ENCODE assay signal across 19 cellular contexts in genomic region chr14:30450620-30451019, GRCh38.
A peak's percentile ranks its signal among the peaks of the same experiment; 100 is the strongest.
DNase-seq lines count a peak whose midpoint lies in the region; ATAC-seq and TF ChIP-seq lines count a peak whose summit lies in the region.
"Had no signal": no experiment of that assay in that cellular context is flagged by ENCODE, and none has a peak within 500 bp of the region (broad histone marks: within the 10 kb centered on the region; RNA-seq: fewer than 3 reads in every experiment).

No MANE protein-coding gene starts in this region.

- H3K9me3 ChIP-seq in adipocyte (ENCODE audit: control insufficient read depth, low read length): no peaks in the 10 kb centered on the region
- H3K9me3 ChIP-seq: BE2C, left lung, ovary had no signal

- no peak overlapping the region for H3K9ac ChIP-seq in adipocyte (ENCODE audit: low read length)

- H3K27ac Mint-ChIP-seq in activated naive CD4-positive, alpha-beta T cell treated with anti-CD3 and anti-CD28 coated beads, Interleukin-2, amount 10 ng/mL, durations not matched to agents 7 days and 5 days: no peak overlapping the region
- H3K27ac Mint-ChIP-seq: activated CD4-positive, alpha-beta memory T cell treated with anti-CD3 and anti-CD28 coated beads, Interleukin-2, amount 10 ng/mL, durations not matched to agents 7 days and 5 days; T-cell had no signal

- H3K27me3 ChIP-seq in adipocyte (replicated peaks; ENCODE audit: control insufficient read depth, insufficient read depth, low read length): no peaks in the 10 kb centered on the region
- H3K27me3 ChIP-seq: BE2C, left lung, ovary had no signal

- H3K36me3 Mint-ChIP-seq in activated naive CD4-positive, alpha-beta T cell treated with anti-CD3 and anti-CD28 coated beads, Interleukin-2, amount 10 ng/mL, durations not matched to agents 7 days and 5 days: no peaks in the 10 kb centered on the region
- H3K36me3 Mint-ChIP-seq: T-cell had no signal

- no peak overlapping the region for H3K4me3 Mint-ChIP-seq in activated naive CD4-positive, alpha-beta T cell treated with anti-CD3 and anti-CD28 coated beads, Interleukin-2, amount 10 ng/mL, durations not matched to agents 7 days and 5 days
- H3K4me3 Mint-ChIP-seq: activated CD4-positive, alpha-beta memory T cell treated with anti-CD3 and anti-CD28 coated beads, Interleukin-2, amount 10 ng/mL, durations not matched to agents 7 days and 5 days; T-cell had no signal

- H3K27me3 Mint-ChIP-seq in activated naive CD4-positive, alpha-beta T cell treated with anti-CD3 and anti-CD28 coated beads, Interleukin-2, amount 10 ng/mL, durations not matched to agents 7 days and 5 days: no peaks in the 10 kb centered on the region
- H3K27me3 Mint-ChIP-seq: activated CD4-positive, alpha-beta memory T cell treated with anti-CD3 and anti-CD28 coated beads, Interleukin-2, amount 10 ng/mL, durations not matched to agents 7 days and 5 days had no signal

- H3K9me3 Mint-ChIP-seq in activated naive CD4-positive, alpha-beta T cell treated with anti-CD3 and anti-CD28 coated beads, Interleukin-2, amount 10 ng/mL, durations not matched to agents 7 days and 5 days: no peaks in the 10 kb centered on the region
- H3K9me3 Mint-ChIP-seq: activated CD4-positive, alpha-beta memory T cell treated with anti-CD3 and anti-CD28 coated beads, Interleukin-2, amount 10 ng/mL, durations not matched to agents 7 days and 5 days; T-cell had no signal

- H3K36me3 ChIP-seq in adipocyte (ENCODE audit: control insufficient read depth, insufficient read depth, low read length, severe bottlenecking): no peaks in the 10 kb centered on the region
- H3K36me3 ChIP-seq: BE2C, left lung, ovary had no signal

- peaks cover 10% of the 10 kb centered on the region for H3K4me1 ChIP-seq in adipocyte (ENCODE audit: control insufficient read depth, insufficient read depth, low read length)
- H3K4me1 ChIP-seq: BE2C, left lung had no signal

- no peak for TF ChIP-seq CTCF in retinal pigment epithelial cell (conservative IDR thresholded peaks at IDR 0.05; ENCODE audit: low read depth, low read length)

- no peaks in the 10 kb centered on the region for H3K4me1 Mint-ChIP-seq in activated naive CD4-positive, alpha-beta T cell treated with anti-CD3 and anti-CD28 coated beads, Interleukin-2, amount 10 ng/mL, durations not matched to agents 7 days and 5 days
- H3K4me1 Mint-ChIP-seq: activated CD4-positive, alpha-beta memory T cell treated with anti-CD3 and anti-CD28 coated beads, Interleukin-2, amount 10 ng/mL, durations not matched to agents 7 days and 5 days; T-cell had no signal

- CTCF ChIA-PET in activated naive CD4-positive, alpha-beta T cell treated with anti-CD3 and anti-CD28 coated beads, Interleukin-2, amount 10 ng/mL, durations not matched to agents 7 days and 5 days (lab: Charles Lee): interaction anchor here (0.9 to 1.2 kb wide), 2 partner anchors 75 to 76 kb away, joined by 3 to 4 read pairs; no protein-coding TSS in a partner anchor

- ATAC-seq in left cardiac atrium: peak; percentile 49 to 73
- no peak for ATAC-seq in HG02884 (IDR thresholded peaks at IDR 0.05; ENCODE audit: unreplicated experiment)
- ATAC-seq in GM21737 (IDR thresholded peaks at IDR 0.05; ENCODE audit: unreplicated experiment): no peak
- ATAC-seq: K562, left lung, T-cell had no signal

- H3K4me3 ChIP-seq in adipocyte (ENCODE audit: low read length) (no peak overlapping the region), retinal pigment epithelial cell (ENCODE audit: low read length) (no peak overlapping the region)
- H3K4me3 ChIP-seq: K562, left lung, ovary had no signal

- intact Hi-C loops in left cardiac atrium (cut with DNase I): no loop called here

- peak; percentile 37 for DNase-seq in NCI-H1092 (lab: John Stamatoyannopoulos, UW)
- peak; percentile 19 for DNase-seq in adipocyte (ENCODE audit: low read depth)
- DNase-seq in left cardiac atrium: no peak
- peak; percentile 42 for DNase-seq in retinal pigment epithelial cell (ENCODE audit: low read depth)
- no peak for DNase-seq in activated naive CD4-positive, alpha-beta T cell treated with anti-CD3 and anti-CD28 coated beads, Interleukin-2, amount 10 ng/mL, durations not matched to agents 7 days and 5 days
- no peak for DNase-seq in NCI-H187 treated with DMSO at 0.1 percent for 48 hours (lab: John Stamatoyannopoulos, UW)
- DNase-seq: activated CD4-positive, alpha-beta memory T cell treated with anti-CD3 and anti-CD28 coated beads, Interleukin-2, amount 10 ng/mL, durations not matched to agents 7 days and 5 days; activated T-cell treated with anti-CD3 and anti-CD28 coated beads, Interleukin-2, amount 50 U/mL, for 48 hours; BE2C; effector memory CD4-positive, alpha-beta T cell; left lung; NCI-H345; ovary; stimulated activated naive CD4-positive, alpha-beta T cell; T-cell; trophoblast cell had no signal

Comparison
In these comparisons a context has a peak if more than half of its experiments do, and no peak if none do; other contexts are left out.
1. DNase-seq: peak in NCI-H1092 (single experiment), adipocyte (single experiment) and retinal pigment epithelial cell (single experiment); none in left cardiac atrium (single experiment), activated naive CD4-positive, alpha-beta T cell treated with anti-CD3 and anti-CD28 coated beads, Interleukin-2, amount 10 ng/mL, durations not matched to agents 7 days and 5 days (single experiment) and NCI-H187 treated with DMSO at 0.1 percent for 48 hours (single experiment).
2. ATAC-seq: peak in left cardiac atrium (2 of 2); none in HG02884 (single experiment) and GM21737 (single experiment).